In the genomic region with DNA sequence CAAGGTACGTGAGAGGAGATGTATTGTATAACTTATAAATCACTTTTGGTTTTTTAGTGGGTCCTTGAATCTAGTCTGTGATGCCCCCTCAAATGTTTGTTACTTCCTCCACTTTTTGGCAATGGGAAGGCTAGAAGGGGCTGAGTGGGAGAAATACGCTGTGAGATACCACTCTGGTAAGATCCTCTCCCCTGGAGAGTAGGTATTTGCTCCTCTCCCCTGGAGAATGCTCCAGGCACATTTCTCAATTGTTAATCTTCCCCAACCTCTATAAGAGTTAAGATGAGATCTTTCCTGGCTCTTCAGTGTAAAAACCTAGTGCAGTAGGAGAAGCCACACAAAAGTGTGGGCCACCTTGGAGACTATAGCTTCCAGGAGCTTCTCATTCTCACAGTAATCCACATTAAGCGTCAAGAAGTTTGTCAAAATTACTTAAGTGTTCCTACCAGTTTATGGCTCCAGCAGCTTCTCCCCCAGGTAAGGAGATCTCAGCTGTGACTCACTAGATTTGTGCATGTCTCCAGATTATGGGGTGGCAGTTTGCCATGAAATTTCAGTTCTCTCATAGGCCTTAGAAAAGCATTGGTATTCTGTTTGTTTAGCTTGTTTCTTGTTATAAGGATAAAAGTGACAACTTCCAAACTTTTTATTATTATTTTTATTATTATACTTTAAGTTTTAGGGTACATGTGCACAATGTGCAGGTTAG, we compare ENCODE assay signal across 22 cellular contexts.
A peak's percentile ranks its signal among the peaks of the same experiment; 100 is the strongest.
DNase-seq lines count a peak whose midpoint lies in the region; ATAC-seq, FAIRE-seq and TF ChIP-seq lines count a peak whose summit lies in the region.
"Had no signal": no experiment of that assay in that cellular context is flagged by ENCODE, and none has a peak within 500 bp of the region (broad histone marks: within the 10 kb centered on the region; RNA-seq: fewer than 3 reads in every experiment).

No MANE protein-coding gene starts in this region.

- POLR2A ChIA-PET in MCF 10A (lab: Yijun Ruan, JAX): interaction anchor here (0.6 kb wide), 1 partner anchor 95 kb away, joined by 5 read pairs; no protein-coding TSS in a partner anchor

- TF ChIP-seq POLR2A in breast epithelium (IDR thresholded peaks at IDR 0.05): no peak

- H3K27ac ChIP-seq in breast epithelium: no peak overlapping the region
- H3K27ac ChIP-seq: 22Rv1, HL-60 had no signal

- no peaks in the 10 kb centered on the region for H3K9me3 ChIP-seq in breast epithelium
- H3K9me3 ChIP-seq: Caco-2, HAP-1 had no signal

- CTCF ChIA-PET in MCF 10A (lab: Yijun Ruan, JAX): no interaction called here

- H3K4me3 ChIP-seq in breast epithelium: no peak overlapping the region
- H3K4me3 ChIP-seq in bronchial epithelial cell (ENCODE audit: low read depth, low read length): no peak overlapping the region
- H3K4me3 ChIP-seq: HAP-1 had no signal

- intact Hi-C loops in MCF 10A (cut with micrococcal nuclease): no loop called here
- intact Hi-C loops in breast epithelium (cut with DNase I; ENCODE audit: low total_unique reads): no loop called here

- H3K36me3 Mint-ChIP-seq in MCF 10A (ENCODE audit: insufficient read depth, unreplicated experiment): no peaks in the 10 kb centered on the region
- H3K36me3 Mint-ChIP-seq: CD4-positive, CD25-positive, alpha-beta regulatory T cell had no signal

- no peak for FAIRE-seq in bronchial epithelial cell (lab: Jason Lieb, UNC)
- FAIRE-seq: HTR-8/SVneo, RCC 7860 had no signal

- no TSS peak for BruUV-seq in MCF 10A (replicated peaks; lab: Mats Ljungman, UMichigan)

- no peaks in the 10 kb centered on the region for H3K27me3 Mint-ChIP-seq in MCF 10A (ENCODE audit: insufficient read depth, unreplicated experiment)
- H3K27me3 Mint-ChIP-seq: B cell; CD4-positive, CD25-positive, alpha-beta regulatory T cell had no signal

- H3K27me3 ChIP-seq in breast epithelium (no peaks in the 10 kb centered on the region), bronchial epithelial cell (ENCODE audit: control insufficient read depth, insufficient read depth, low read length) (no peaks in the 10 kb centered on the region)

- TF ChIP-seq CTCF in MCF 10A (IDR thresholded peaks at IDR 0.05; ENCODE audit: unreplicated experiment) (no peak), breast epithelium (IDR thresholded peaks at IDR 0.05) (no peak), bronchial epithelial cell (IDR thresholded peaks at IDR 0.05; ENCODE audit: insufficient read depth, low read length, severe bottlenecking) (no peak)

- H3K9me3 Mint-ChIP-seq in MCF 10A (ENCODE audit: unreplicated experiment): no peaks in the 10 kb centered on the region

- no peaks in the 10 kb centered on the region for H3K36me3 ChIP-seq in breast epithelium
- H3K36me3 ChIP-seq in bronchial epithelial cell (ENCODE audit: control insufficient read depth, insufficient read depth, low read length): no peaks in the 10 kb centered on the region
- H3K36me3 ChIP-seq: HAP-1 had no signal

- H3K4me1 ChIP-seq in breast epithelium: no peaks in the 10 kb centered on the region
- H3K4me1 ChIP-seq: Caco-2, HAP-1 had no signal

- peaks cover 11% of the 10 kb centered on the region for H3K4me1 Mint-ChIP-seq in MCF 10A (ENCODE audit: insufficient read depth, unreplicated experiment)
- H3K4me1 Mint-ChIP-seq: B cell; CD4-positive, CD25-positive, alpha-beta regulatory T cell had no signal

- no peak for ATAC-seq in HG03280 (IDR thresholded peaks at IDR 0.05; ENCODE audit: unreplicated experiment)

- H3K4me3 Mint-ChIP-seq in MCF 10A (ENCODE audit: unreplicated experiment): no peak overlapping the region
- H3K4me3 Mint-ChIP-seq: B cell; CD4-positive, CD25-positive, alpha-beta regulatory T cell had no signal

- H3K27ac Mint-ChIP-seq in MCF 10A (ENCODE audit: low read depth, unreplicated experiment): no peak overlapping the region
- H3K27ac Mint-ChIP-seq: B cell; CD4-positive, CD25-positive, alpha-beta regulatory T cell had no signal

- DNase-seq in MCF 10A (ENCODE audit: unreplicated experiment): peak; percentile 54
- DNase-seq in breast epithelium (ENCODE audit: low spot score in 2 of 2): no peak
- DNase-seq in bronchial epithelial cell (ENCODE audit: low read depth): peak; percentile 52
- peak; percentile 9 for DNase-seq in iPS-NIHi11 (ENCODE audit: low spot score)
- DNase-seq in NCI-H1092 treated with DMSO at 0.1 percent for 48 hours (lab: John Stamatoyannopoulos, UW): no peak
- DNase-seq in NCI-H2107 treated with DMSO at 0.1 percent for 48 hours (lab: John Stamatoyannopoulos, UW; ENCODE audit: unreplicated experiment): no peak
- no peak for DNase-seq in H4 (ENCODE audit: low spot score)
- DNase-seq: Caco-2; CD4-positive, CD25-positive, alpha-beta regulatory T cell; DMS153; EL; NCI-H1436 treated with DMSO at 0.1 percent for 48 hours; NCI-H2081; NCI-H524 treated with DMSO at 0.1 percent for 48 hours; SHP77 treated with DMSO at 0.1 percent for 48 hours had no signal

Comparison
In these comparisons a context has a peak if more than half of its experiments do, and no peak if none do; other contexts are left out.
1. DNase-seq: peak in MCF 10A (single experiment), bronchial epithelial cell (single experiment) and iPS-NIHi11 (single experiment); none in breast epithelium (0 of 2), NCI-H1092 treated with DMSO at 0.1 percent for 48 hours (single experiment), NCI-H2107 treated with DMSO at 0.1 percent for 48 hours (single experiment) and H4 (single experiment).